ENCODE assay signal across 26 cellular contexts in the genomic region with DNA sequence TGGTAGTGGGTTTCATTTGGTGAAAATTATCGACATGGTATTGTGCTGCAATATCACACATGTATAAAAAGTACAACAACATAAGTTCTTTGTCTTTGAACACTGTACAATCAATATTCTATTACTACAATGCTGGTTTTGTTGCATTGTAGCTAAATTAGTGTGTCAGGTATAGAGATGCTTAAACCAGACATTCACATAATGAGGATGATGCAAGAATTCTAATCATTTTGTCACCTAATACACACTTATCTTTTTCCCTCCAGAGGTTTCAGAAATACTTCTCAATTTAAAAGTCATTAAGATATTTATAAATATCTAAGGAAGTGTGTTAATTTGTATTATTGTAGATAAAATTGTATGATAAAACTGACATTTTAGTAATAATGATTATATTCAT.
"Had no signal": no experiment of that assay in that cellular context is flagged by ENCODE, and none has a peak within 500 bp of the region (broad histone marks: within the 10 kb centered on the region; RNA-seq: fewer than 3 reads in every experiment).

No MANE protein-coding gene starts in this region.

- H3K4me3 ChIP-seq: coronary artery, esophagus squamous epithelium, heart right ventricle, lower lobe of right lung, psoas muscle, sigmoid colon, stomach, thyroid gland had no signal

- H3K9me3 ChIP-seq: esophagus squamous epithelium, heart right ventricle, lower lobe of right lung, psoas muscle, sigmoid colon, stomach, thyroid gland had no signal

- DNase-seq: effector memory CD8-positive, alpha-beta T cell; esophagus squamous epithelium; foreskin melanocyte; glutamatergic neuron; heart right ventricle; hippocampal formation; islet precursor cell; kidney glomerular epithelial cell; left ventricle myocardium superior; lower lobe of right lung; naive thymus-derived CD8-positive, alpha-beta T cell; nephron progenitor cell; nucleus accumbens; posterior cingulate gyrus; psoas muscle; right cardiac atrium; sigmoid colon; stimulated activated CD4-positive, alpha-beta T cell treated with anti-CD3 and anti-CD28 coated beads, Interleukin-2, amount 100 ng/mL, for 24 hours; stimulated activated CD4-positive, alpha-beta T cell treated with anti-CD3 and anti-CD28 coated beads, Interleukin-4, amount 100 ng/mL, for 24 hours; stimulated activated naive CD4-positive, alpha-beta T cell treated with Interleukin-2 at 50 U/mL for 16 hours; stomach; thyroid gland; trophoblast cell had no signal

- H3K36me3 ChIP-seq: esophagus squamous epithelium, heart right ventricle, lower lobe of right lung, sigmoid colon, stomach, thyroid gland had no signal

- ATAC-seq: effector memory CD8-positive, alpha-beta T cell; heart right ventricle; left ventricle myocardium superior; lower lobe of right lung; naive thymus-derived CD8-positive, alpha-beta T cell; psoas muscle; right cardiac atrium; stimulated activated effector memory CD8-positive, alpha-beta T cell treated with anti-CD3 and anti-CD28 coated beads, Interleukin-12 subunit alpha, Interleukin-12 subunit beta, amount 100 ng/mL, for 72 hours had no signal

- H3K27ac ChIP-seq: coronary artery, esophagus squamous epithelium, heart right ventricle, lower lobe of right lung, psoas muscle, sigmoid colon, stomach, thyroid gland had no signal

- H3K27me3 ChIP-seq: esophagus squamous epithelium, heart right ventricle, sigmoid colon, stomach, thyroid gland had no signal

- H3K4me1 ChIP-seq: esophagus squamous epithelium, lower lobe of right lung, psoas muscle, thyroid gland had no signal

- FAIRE-seq: endometrium had no signal
